In genomic region chr20:840858-841567, GRCh38 we compare ENCODE assay signal across 8 cellular contexts. TPM values are rescaled to one million over a fixed set of nuclear protein-coding genes. Genes with fewer than 3 reads are reported as not detected.
A peak's percentile ranks its signal among the peaks of the same experiment; 100 is the strongest.
DNase-seq lines count a peak whose midpoint lies in the region; ATAC-seq and TF ChIP-seq lines count a peak whose summit lies in the region.

No MANE protein-coding gene starts in this region.

- TF ChIP-seq CTCF in hepatocyte (IDR thresholded peaks at IDR 0.05; ENCODE audit: poor library complexity): no peak

- H3K4me3 ChIP-seq in hepatocyte (peak overlapping the region; percentile 33), skin epidermis (peak overlapping the region; percentile 33 to 58 (median 44))

- peak overlapping the region; percentile 89 for H2AFZ ChIP-seq in hepatocyte

- no peaks in the 10 kb centered on the region for H3K4me1 ChIP-seq in hepatocyte (ENCODE audit: insufficient read depth)

- H4K20me1 ChIP-seq in hepatocyte (ENCODE audit: insufficient read depth, poor library complexity, severe bottlenecking): no peaks in the 10 kb centered on the region

- H3K36me3 ChIP-seq in hepatocyte (replicated peaks; ENCODE audit: insufficient read depth, low read depth): no peaks in the 10 kb centered on the region

- peaks cover 4% of the 10 kb centered on the region for H3K27me3 ChIP-seq in hepatocyte

- no peak for ATAC-seq in HG03039 (IDR thresholded peaks at IDR 0.05; ENCODE audit: unreplicated experiment)

- DNase-seq in DMS153 (lab: John Stamatoyannopoulos, UW) (peak; percentile 8), DMS153 treated with DMSO at 0.1 percent for 48 hours (lab: John Stamatoyannopoulos, UW; ENCODE audit: unreplicated experiment) (no peak), hepatocyte (ENCODE audit: low spot score) (peak; percentile 65), NCI-H345 (lab: John Stamatoyannopoulos, UW) (no peak)
- DNase-seq in activated CD8-positive, alpha-beta memory T cell treated with anti-CD3 and anti-CD28 coated beads for 24 hours: peak; percentile 70
- DNase-seq in stimulated activated CD4-positive, alpha-beta T cell treated with anti-CD3 and anti-CD28 coated beads, Interleukin-12 subunit alpha, Interleukin-12 subunit beta, amount 100 ng/mL, for 4 hours: no peak

- peaks cover 6% of the 10 kb centered on the region for H3K79me2 ChIP-seq in hepatocyte

- H3K27ac ChIP-seq in hepatocyte: no peak overlapping the region
- peak overlapping the region in 20 of 21 experiments; percentile 64 to 85 (median 76) for H3K27ac ChIP-seq in skin epidermis

- no peaks in the 10 kb centered on the region for H3K9me2 ChIP-seq in hepatocyte (replicated peaks; ENCODE audit: insufficient read depth)

- 8% methylated on average over 51 of the region's 59 CpGs for WGBS in hepatocyte (ENCODE audit: low lambda C conversion rate, missing lambda C conversion rate)

- peak overlapping the region; percentile 98 for H3K4me2 ChIP-seq in hepatocyte

- no peaks in the 10 kb centered on the region for H3K9me3 ChIP-seq in hepatocyte (ENCODE audit: low read depth)

RNA-seq across cellular contexts. Expression of gene FAM110A, which starts 7.5 kb away (rescaled TPM):
- 4.4 and 4.6 TPM in 2 replicates for total RNA-seq in hepatocyte
- polyA plus RNA-seq in hepatocyte: 6.1 and 8.9 TPM in 2 replicates

Comparison
In these comparisons a context has a peak if more than half of its experiments do, and no peak if none do; other contexts are left out.
1. DNase-seq: peak in DMS153 (single experiment), activated CD8-positive, alpha-beta memory T cell treated with anti-CD3 and anti-CD28 coated beads for 24 hours (single experiment) and hepatocyte (single experiment); none in DMS153 treated with DMSO at 0.1 percent for 48 hours (single experiment), NCI-H345 (single experiment) and stimulated activated CD4-positive, alpha-beta T cell treated with anti-CD3 and anti-CD28 coated beads, Interleukin-12 subunit alpha, Interleukin-12 subunit beta, amount 100 ng/mL, for 4 hours (single experiment).